In genomic region chr2:181810823-181811695, GRCh38 we compare ENCODE assay signal across 9 cellular contexts.
DNase-seq lines count a peak whose midpoint lies in the region; ATAC-seq and TF ChIP-seq lines count a peak whose summit lies in the region.
"Had no signal": no experiment of that assay in that cellular context is flagged by ENCODE, and none has a peak within 500 bp of the region (broad histone marks: within the 10 kb centered on the region; RNA-seq: fewer than 3 reads in every experiment).

No MANE protein-coding gene starts in this region.

- no peak for TF ChIP-seq CTCF in neural crest cell (conservative IDR thresholded peaks at IDR 0.05)
- no peak for TF ChIP-seq CTCF in dorsolateral prefrontal cortex (IDR thresholded peaks at IDR 0.05 in 54 of 56, conservative IDR thresholded peaks at IDR 0.05 in 2 of 56; ENCODE audit: low read depth in 1 of 56, partially characterized antibody in 56 of 56)

- H3K4me1 Mint-ChIP-seq in neural crest cell, result peaks cover 11% of the 10 kb centered on the region
- H3K4me1 Mint-ChIP-seq in naive thymus-derived CD8-positive, alpha-beta T cell, result peaks cover 0 to 21% (median 11%) of the 10 kb centered on the region in 4 donors

- ATAC-seq in GM18868 (IDR thresholded peaks at IDR 0.05; ENCODE audit: unreplicated experiment), result peak; percentile 41
- ATAC-seq in naive thymus-derived CD8-positive, alpha-beta T cell, result no peak

- no peak overlapping the region for H3K4me3 Mint-ChIP-seq in neural crest cell
- no peak overlapping the region for H3K4me3 Mint-ChIP-seq in naive thymus-derived CD8-positive, alpha-beta T cell

- H3K27me3 ChIP-seq in dorsolateral prefrontal cortex, result no peaks in the 10 kb centered on the region

- intact Hi-C loops in dorsolateral prefrontal cortex (cut with DNase I), result no loop called here

- H3K36me3 Mint-ChIP-seq in neural crest cell (ENCODE audit: low read depth), result no peaks in the 10 kb centered on the region
- H3K36me3 Mint-ChIP-seq in naive thymus-derived CD8-positive, alpha-beta T cell, result no peaks in the 10 kb centered on the region

- no peak for TF ChIP-seq POLR2A in erythroblast (IDR thresholded peaks at IDR 0.05; ENCODE audit: low read length)

- peak overlapping the region in 7 of 59 donors; percentile 8 to 39 (median 29) for H3K4me3 ChIP-seq in dorsolateral prefrontal cortex

- H3K27me3 Mint-ChIP-seq in neural crest cell (ENCODE audit: low read depth), result no peaks in the 10 kb centered on the region
- H3K27me3 Mint-ChIP-seq in naive thymus-derived CD8-positive, alpha-beta T cell, result peaks cover 1 to 21% (median 3%) of the 10 kb centered on the region in 5 donors

- peaks cover 6% of the 10 kb centered on the region for H3K9me3 Mint-ChIP-seq in neural crest cell
- no peaks in the 10 kb centered on the region for H3K9me3 Mint-ChIP-seq in naive thymus-derived CD8-positive, alpha-beta T cell

- peak overlapping the region; percentile 91 for H3K27ac Mint-ChIP-seq in neural crest cell (ENCODE audit: unreplicated experiment)
- H3K27ac Mint-ChIP-seq in naive thymus-derived CD8-positive, alpha-beta T cell, result peak overlapping the region in 2 of 10 donors; percentile 6 to 24

- peak; percentile 36 for DNase-seq in NOMO-1 treated with dmso at 0.1 percent for 144 hours (lab: John Stamatoyannopoulos, UW; ENCODE audit: unreplicated experiment)
- peak; percentile 51 to 58 for DNase-seq in erythroblast (lab: John Stamatoyannopoulos, UW)
- DNase-seq in neural crest cell (ENCODE audit: low read depth, low spot score), result no peak
- no peak for DNase-seq in NCI-H187 (lab: John Stamatoyannopoulos, UW)
- DNase-seq in dorsolateral prefrontal cortex, result no peak
- DNase-seq in DMS79 treated with DMSO at 0.1 percent for 48 hours (lab: John Stamatoyannopoulos, UW), result no peak
- DNase-seq in naive thymus-derived CD8-positive, alpha-beta T cell, result no peak

- POLR2A ChIA-PET in naive thymus-derived CD8-positive, alpha-beta T cell (lab: Charles Lee), result no interaction called here

- H3K27ac ChIP-seq in dorsolateral prefrontal cortex, result peak overlapping the region in 11 of 59 donors; percentile 3 to 42 (median 24)
- H3K27ac ChIP-seq: KMS-11 had no signal

Comparison
In these comparisons a context has a peak if more than half of its experiments do, and no peak if none do; other contexts are left out.
1. DNase-seq: peak in NOMO-1 treated with dmso at 0.1 percent for 144 hours (single experiment) and erythroblast (2 of 2); none in neural crest cell (single experiment), NCI-H187 (0 of 2), dorsolateral prefrontal cortex (0 of 10), DMS79 treated with DMSO at 0.1 percent for 48 hours (single experiment) and naive thymus-derived CD8-positive, alpha-beta T cell (0 of 10).